In the genomic region with DNA sequence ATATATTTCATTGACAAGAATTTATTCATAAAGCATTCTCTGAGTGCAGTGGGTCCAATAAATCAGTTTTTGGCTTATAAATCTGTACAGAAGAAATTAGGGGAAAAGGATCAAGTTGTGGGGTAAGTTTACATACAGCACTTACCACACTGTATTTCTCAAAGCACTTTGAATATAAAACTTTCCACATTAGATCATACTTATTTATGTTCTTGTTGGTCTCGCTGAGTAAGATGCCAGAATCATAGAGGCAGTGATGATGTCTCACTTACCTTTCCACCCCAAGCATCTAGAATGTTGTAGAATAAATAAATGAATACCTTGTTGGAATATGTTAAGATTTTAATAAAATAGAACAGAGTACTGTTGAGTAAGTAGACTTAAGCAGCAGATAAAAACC, we compare ENCODE assay signal across 26 cellular contexts.
"Had no signal": no experiment of that assay in that cellular context is flagged by ENCODE, and none has a peak within 500 bp of the region (broad histone marks: within the 10 kb centered on the region; RNA-seq: fewer than 3 reads in every experiment).

No MANE protein-coding gene starts in this region.

- ATAC-seq: activated CD4-positive, alpha-beta T cell treated with anti-CD3 and anti-CD28 coated beads for 36 hours; activated CD8-positive, alpha-beta memory T cell treated with anti-CD3 and anti-CD28 coated beads, Interleukin-2, amount 10 ng/mL, durations not matched to agents 7 days and 5 days; activated CD8-positive, alpha-beta T cell treated with anti-CD3 and anti-CD28 coated beads, Interleukin-2, amount 10 ng/mL, durations not matched to agents 7 days and 5 days; activated naive CD8-positive, alpha-beta T cell treated with anti-CD3 and anti-CD28 coated beads, Interleukin-2, amount 50 U/mL, for 24 hours; esophagus mucosa had no signal

- DNase-seq: activated CD4-positive, alpha-beta memory T cell treated with anti-CD3 and anti-CD28 coated beads for 36 hours; activated CD4-positive, alpha-beta T cell treated with anti-CD3 and anti-CD28 coated beads for 36 hours; activated CD4-positive, alpha-beta T cell treated with anti-CD3 and anti-CD28 coated beads, Interleukin-2, amount 10 ng/mL, durations not matched to agents 24 days and 14 days; activated CD4-positive, CD25-positive, alpha-beta regulatory T cell; activated CD4-positive, CD25-positive, alpha-beta regulatory T cell treated with anti-CD3 and anti-CD28 coated beads, Interleukin-2, amount 50 U/mL, for 72 hours; activated CD8-positive, alpha-beta memory T cell treated with anti-CD3 and anti-CD28 coated beads, Interleukin-2, amount 10 ng/mL, durations not matched to agents 7 days and 5 days; activated CD8-positive, alpha-beta memory T cell treated with anti-CD3 and anti-CD28 coated beads, Interleukin-2, amount 50 U/mL, for 4 hours; activated CD8-positive, alpha-beta T cell treated with anti-CD3 and anti-CD28 coated beads, Interleukin-2, amount 10 ng/mL, durations not matched to agents 7 days and 5 days; activated effector memory CD4-positive, alpha-beta T cell treated with anti-CD3 and anti-CD28 coated beads, Interleukin-2, amount 50 U/mL, for 16 hours; activated naive CD4-positive, alpha-beta T cell treated with anti-CD3 and anti-CD28 coated beads for 36 hours; activated naive CD8-positive, alpha-beta T cell treated with anti-CD3 and anti-CD28 coated beads for 36 hours; activated naive CD8-positive, alpha-beta T cell treated with anti-CD3 and anti-CD28 coated beads, Interleukin-2, amount 50 U/mL, for 24 hours; activated T-cell treated with anti-CD3 and anti-CD28 coated beads, Interleukin-2, amount 50 U/mL, for 1 hour; activated T-cell treated with anti-CD3 and anti-CD28 coated beads, Interleukin-2, amount 50 U/mL, for 48 hours; adrenal gland; amygdala; aorta; body of pancreas; dorsolateral prefrontal cortex; effector memory CD4-positive, alpha-beta T cell; endodermal cell; foreskin fibroblast; glutamatergic neuron; T-helper 2 cell had no signal

- H3K9me3 ChIP-seq: adrenal gland, body of pancreas had no signal

- H3K4me3 ChIP-seq: adrenal gland, body of pancreas, coronary artery, dorsolateral prefrontal cortex had no signal

- H3K36me3 ChIP-seq: adrenal gland had no signal

- H3K27me3 ChIP-seq: adrenal gland, body of pancreas, dorsolateral prefrontal cortex had no signal

- H3K27ac ChIP-seq: adrenal gland, body of pancreas, coronary artery, dorsolateral prefrontal cortex had no signal

- H3K4me1 ChIP-seq: adrenal gland had no signal
